ENCODE assay signal across 19 cellular contexts in genomic region chr14:88017503-88017902, GRCh38. TPM values are rescaled to one million over a fixed set of nuclear protein-coding genes. Genes with fewer than 3 reads are reported as not detected.
DNase-seq lines count a peak whose midpoint lies in the region; ATAC-seq and TF ChIP-seq lines count a peak whose summit lies in the region.
"Had no signal": no experiment of that assay in that cellular context is flagged by ENCODE, and none has a peak within 500 bp of the region (broad histone marks: within the 10 kb centered on the region; RNA-seq: fewer than 3 reads in every experiment).

No MANE protein-coding gene starts in this region.

- intact Hi-C loops in prostate gland (cut with DNase I), result loop anchor here (10.0 kb wide), 1 partner anchor 367 kb away; the partner anchor contains the start of gene SPATA7

- peak in 1 of 2 donors; percentile 52 for ATAC-seq in activated T-cell treated with anti-CD3 and anti-CD28 coated beads, Interleukin-2, amount 50 U/mL, for 72 hours (replicated peaks in 1 of 2)
- ATAC-seq in GM23338 (no peak), HG03108 (IDR thresholded peaks at IDR 0.05; ENCODE audit: unreplicated experiment) (no peak), HG03354 (IDR thresholded peaks at IDR 0.05; ENCODE audit: poor library complexity, severe bottlenecking, unreplicated experiment) (no peak)
- ATAC-seq in effector memory CD8-positive, alpha-beta T cell (replicated peaks), result no peak

- H3K9me2 ChIP-seq in GM23338 (ENCODE audit: insufficient read depth), result peaks cover 12% of the 10 kb centered on the region; the same call in 1 of the 2 replicates

- peaks cover 11 to 19% of the 10 kb centered on the region in 2 donors for H3K36me3 Mint-ChIP-seq in activated T-cell treated with anti-CD3 and anti-CD28 coated beads, Interleukin-2, amount 50 U/mL, for 72 hours (ENCODE audit: insufficient read depth in 2 of 2)
- no peaks in the 10 kb centered on the region for H3K36me3 Mint-ChIP-seq in GM23338 (ENCODE audit: low read depth)
- peaks cover 25% of the 10 kb centered on the region for H3K36me3 Mint-ChIP-seq in effector memory CD8-positive, alpha-beta T cell (ENCODE audit: insufficient read depth)

- H3K27me3 ChIP-seq in GM23338 (ENCODE audit: insufficient read depth) (no peaks in the 10 kb centered on the region), smooth muscle cell (ENCODE audit: low read depth) (no peaks in the 10 kb centered on the region), prostate gland (replicated peaks; ENCODE audit: insufficient read depth) (no peaks in the 10 kb centered on the region)
- H3K27me3 ChIP-seq: BLaER1, SJSA1 had no signal

- H3K4me3 ChIP-seq in GM23338, result no peak overlapping the region
- H3K4me3 ChIP-seq in smooth muscle cell, result no peak overlapping the region
- H3K4me3 ChIP-seq in prostate gland, result no peak overlapping the region
- H3K4me3 ChIP-seq: BLaER1, SJSA1 had no signal

- H2AFZ ChIP-seq in GM23338 (peak overlapping the region; percentile 78), smooth muscle cell (ENCODE audit: low read depth) (peak overlapping the region; percentile 91)

- H3K9me3 Mint-ChIP-seq in activated T-cell treated with anti-CD3 and anti-CD28 coated beads, Interleukin-2, amount 50 U/mL, for 72 hours, result peaks cover 0 to 2% of the 10 kb centered on the region in 2 donors
- no peaks in the 10 kb centered on the region for H3K9me3 Mint-ChIP-seq in GM23338
- H3K9me3 Mint-ChIP-seq in effector memory CD8-positive, alpha-beta T cell, result no peaks in the 10 kb centered on the region

- no peak for DNase-seq in activated T-cell treated with anti-CD3 and anti-CD28 coated beads, Interleukin-2, amount 50 U/mL, for 72 hours
- no peak for DNase-seq in activated T-cell treated with anti-CD3 and anti-CD28 coated beads, Interleukin-2, amount 50 U/mL, for 48 hours
- DNase-seq in GM23338 (ENCODE audit: low spot score), result no peak
- DNase-seq in effector memory CD8-positive, alpha-beta T cell, result no peak
- DNase-seq in smooth muscle cell (lab: John Stamatoyannopoulos, UW; ENCODE audit: unreplicated experiment), result no peak
- no peak for DNase-seq in prostate gland (ENCODE audit: low spot score)
- DNase-seq: Caco-2, EL, IMR-90, Kasumi-1, NCI-H1417 treated with DMSO at 0.1 percent for 48 hours, NCI-H2081, NCI-H510A had no signal

- no peaks in the 10 kb centered on the region for H3K79me2 ChIP-seq in GM23338 (replicated peaks; ENCODE audit: insufficient read depth)
- H3K79me2 ChIP-seq in smooth muscle cell (ENCODE audit: low read depth), result no peaks in the 10 kb centered on the region

- H3K36me3 ChIP-seq in GM23338 (ENCODE audit: insufficient read depth) (no peaks in the 10 kb centered on the region), smooth muscle cell (ENCODE audit: low read depth) (no peaks in the 10 kb centered on the region), prostate gland (no peaks in the 10 kb centered on the region)
- H3K36me3 ChIP-seq: BLaER1, SJSA1 had no signal

- peak overlapping the region in 1 of 2 donors; percentile 22 for H3K4me3 Mint-ChIP-seq in activated T-cell treated with anti-CD3 and anti-CD28 coated beads, Interleukin-2, amount 50 U/mL, for 72 hours
- no peak overlapping the region for H3K4me3 Mint-ChIP-seq in GM23338
- H3K4me3 Mint-ChIP-seq in effector memory CD8-positive, alpha-beta T cell, result no peak overlapping the region

- H3K27ac Mint-ChIP-seq in activated T-cell treated with anti-CD3 and anti-CD28 coated beads, Interleukin-2, amount 50 U/mL, for 72 hours, result peak overlapping the region; percentile 61
- no peak overlapping the region for H3K27ac Mint-ChIP-seq in GM23338
- peak overlapping the region; percentile 63 to 87 for H3K27ac Mint-ChIP-seq in effector memory CD8-positive, alpha-beta T cell

- H3K4me1 Mint-ChIP-seq in activated T-cell treated with anti-CD3 and anti-CD28 coated beads, Interleukin-2, amount 50 U/mL, for 72 hours (ENCODE audit: low read depth), result peaks cover 48% of the 10 kb centered on the region
- H3K4me1 Mint-ChIP-seq in GM23338, result peaks cover 13% of the 10 kb centered on the region
- H3K4me1 Mint-ChIP-seq in effector memory CD8-positive, alpha-beta T cell (ENCODE audit: low read depth in 2 of 2), result peaks cover 44 to 64% of the 10 kb centered on the region in 2 donors

- H3F3A ChIP-seq in GM23338 (replicated peaks; ENCODE audit: low read depth) (no peaks in the 10 kb centered on the region), smooth muscle cell (ENCODE audit: low read depth) (peaks cover 4% of the 10 kb centered on the region)

- TF ChIP-seq CTCF in GM23338 (conservative IDR thresholded peaks at IDR 0.05; ENCODE audit: low read depth in 2 of 2) (no peak), smooth muscle cell (IDR thresholded peaks at IDR 0.05; ENCODE audit: borderline replicate concordance, insufficient read depth, poor library complexity, severe bottlenecking) (no peak), prostate gland (IDR thresholded peaks at IDR 0.05) (no peak)

- 72% methylated on average over 2 of the region's 2 CpGs for WGBS in smooth muscle cell (ENCODE audit: low lambda C conversion rate)
- WGBS in prostate gland, result 83% methylated on average over 2 of the region's 2 CpGs

- peak overlapping the region; percentile 27 for H3K9ac ChIP-seq in smooth muscle cell (ENCODE audit: low read depth)
- H3K9ac ChIP-seq: BLaER1 had no signal

- H3K4me2 ChIP-seq in GM23338 (no peak overlapping the region), smooth muscle cell (peak overlapping the region; percentile 50)
- H3K4me2 ChIP-seq: BLaER1 had no signal

- H3K9me3 ChIP-seq in smooth muscle cell (replicated peaks; ENCODE audit: low read depth) (no peaks in the 10 kb centered on the region), prostate gland (no peaks in the 10 kb centered on the region)
- H3K9me3 ChIP-seq: BLaER1, Caco-2, SJSA1 had no signal

- H4K20me1 ChIP-seq in GM23338 (replicated peaks; ENCODE audit: insufficient read depth) (no peaks in the 10 kb centered on the region), smooth muscle cell (ENCODE audit: low read depth) (no peaks in the 10 kb centered on the region)
- H4K20me1 ChIP-seq: BLaER1 had no signal

- TF ChIP-seq POLR2A in prostate gland (IDR thresholded peaks at IDR 0.05), result no peak

- H3K4me1 ChIP-seq in GM23338 (ENCODE audit: insufficient read depth) (peaks cover 3% of the 10 kb centered on the region; the same call in 1 of the 2 replicates), smooth muscle cell (ENCODE audit: low read depth) (peaks cover 12% of the 10 kb centered on the region), prostate gland (replicated peaks) (no peaks in the 10 kb centered on the region)
- H3K4me1 ChIP-seq: Caco-2, SJSA1 had no signal

- no peak overlapping the region for H3K27ac ChIP-seq in GM23338 (ENCODE audit: low read depth)
- peak overlapping the region; percentile 89 for H3K27ac ChIP-seq in smooth muscle cell (ENCODE audit: low read depth)
- no peak overlapping the region for H3K27ac ChIP-seq in prostate gland
- H3K27ac ChIP-seq: BLaER1, SJSA1 had no signal

- no peaks in the 10 kb centered on the region for H3K27me3 Mint-ChIP-seq in activated T-cell treated with anti-CD3 and anti-CD28 coated beads, Interleukin-2, amount 50 U/mL, for 72 hours (ENCODE audit: low read depth)
- H3K27me3 Mint-ChIP-seq in GM23338 (ENCODE audit: insufficient read depth, low read depth, poor library complexity), result peaks cover 2% of the 10 kb centered on the region
- no peaks in the 10 kb centered on the region for H3K27me3 Mint-ChIP-seq in effector memory CD8-positive, alpha-beta T cell

RNA-seq across cellular contexts. Expression of gene GPR65, which starts 12.6 kb away (rescaled TPM):
- 10 to 100 TPM; 24.6 to 31.8 TPM for total RNA-seq in activated T-cell treated with anti-CD3 and anti-CD28 coated beads, Interleukin-2, amount 50 U/mL, for 72 hours
- not detected in 2 replicates for total RNA-seq in GM23338 (2014; rRNA removed; shearing (Covaris generic))
- polyA plus RNA-seq in GM23338 (2016; fragmentation: Nextera tagmentation; extraction: Ambion mirVana) (not detected in 2 replicates), smooth muscle cell (0.09 TPM in 1 of 2 replicates, not detected in the other)
- total RNA-seq in smooth muscle cell (0.04 TPM in 1 of 2 replicates, not detected in the other), prostate gland (under 1 TPM; 0.57 to 0.73 TPM)
- total RNA-seq: A172, Caco-2, H4 had no signal

RNA-seq across cellular contexts. Expression of gene GALC, which starts 24.5 kb away (rescaled TPM):
- total RNA-seq in activated T-cell treated with anti-CD3 and anti-CD28 coated beads, Interleukin-2, amount 50 U/mL, for 72 hours, result 10 to 100 TPM; 40.1 to 40.3 TPM
- 10.9 and 12.9 TPM in 2 replicates for total RNA-seq in GM23338 (2014; rRNA removed; shearing (Covaris generic))
- polyA plus RNA-seq in GM23338 (2016; fragmentation: Nextera tagmentation; extraction: Ambion mirVana) (3.4 and 4.1 TPM in 2 replicates), smooth muscle cell (11.6 and 18.6 TPM in 2 replicates)
- total RNA-seq in smooth muscle cell (31.0 and 34.6 TPM in 2 replicates), prostate gland (10 to 100 TPM; 29.4 to 85.9 TPM)
- total RNA-seq: A172, H4 had no signal

Comparison
In these comparisons a context has a peak if more than half of its experiments do, and no peak if none do; other contexts are left out.
1. RNA of gene GPR65, which starts 12.6 kb away (total RNA-seq): 24.6 to 31.8 TPM in activated T-cell treated with anti-CD3 and anti-CD28 coated beads, Interleukin-2, amount 50 U/mL, for 72 hours; 0.57 to 0.73 TPM in prostate gland, not detected in GM23338 and 0.04 TPM in smooth muscle cell; every median in the first group is over 10 times any median in the second.